1 cellular context compared by ENCODE assay signal in genomic region chr9:117413346-117414219, GRCh38.
TF ChIP-seq lines count a peak whose summit lies in the region.

No MANE protein-coding gene starts in this region.

TF ChIP-seq in HepG2, 621 proteins besides CTCF, POLR2A, EP300 and RAD21:
- TF ChIP-seq ZNF800 (CRISPR knock-in tag; IDR thresholded peaks at IDR 0.05) (0 out of 2 replicates have a peak, but pooled peaks have one; percentile 5), ZNF576 (CRISPR knock-in tag; IDR thresholded peaks at IDR 0.05) (no peak), ZNF768 (CRISPR knock-in tag; IDR thresholded peaks at IDR 0.05) (peak; percentile 30; the same call in 1 of the 2 replicates)
